8 cellular contexts compared by ENCODE assay signal in the genomic region with DNA sequence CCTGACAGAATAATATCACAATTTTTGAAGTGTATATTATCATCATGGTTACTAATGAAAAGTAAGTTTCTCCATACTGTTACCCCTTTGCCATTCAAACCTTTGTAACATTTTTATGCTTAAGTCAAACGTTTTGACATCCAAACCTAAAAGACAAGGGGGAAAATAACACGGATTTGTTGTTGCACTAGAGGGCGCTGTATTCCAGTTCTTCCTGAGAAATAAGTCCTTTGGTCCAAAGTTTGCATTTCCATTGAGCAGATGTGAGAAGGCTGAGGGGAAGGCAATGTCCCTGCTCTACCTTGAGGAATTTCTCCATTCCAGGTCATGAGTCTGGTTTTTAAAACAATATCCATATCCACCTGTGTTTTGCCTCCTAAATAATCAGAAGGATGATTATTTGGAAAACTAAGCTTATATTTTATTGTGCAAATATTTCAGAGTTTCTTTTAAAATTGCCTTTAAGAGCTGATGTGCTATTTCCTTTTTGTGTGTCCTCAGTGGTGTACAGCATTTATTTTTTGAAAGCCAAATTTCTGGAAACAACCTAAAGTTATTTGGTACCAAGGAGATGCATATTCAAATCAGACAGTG. TPM values are rescaled to one million over a fixed set of nuclear protein-coding genes. Genes with fewer than 3 reads are reported as not detected.
DNase-seq lines count a peak whose midpoint lies in the region; ATAC-seq and TF ChIP-seq lines count a peak whose summit lies in the region.

No MANE protein-coding gene starts in this region.

- DNase-seq in AG09319 (ENCODE audit: extremely low read depth, low read depth) (peak; percentile 69), GM12864 (ENCODE audit: low read depth) (peak; percentile 33), NCI-H146 (lab: John Stamatoyannopoulos, UW) (peak; percentile 36), SW 1271 (lab: John Stamatoyannopoulos, UW) (peak; percentile 47 to 81), epithelial cell of proximal tubule (ENCODE audit: low read depth) (peak; percentile 46), mucosa of gallbladder (ENCODE audit: low spot score) (peak; percentile 71)

- TF ChIP-seq CTCF in AG09319 (IDR thresholded peaks at IDR 0.05; ENCODE audit: low read depth, low read length) (peak; percentile 67), GM12864 (IDR thresholded peaks at IDR 0.05; ENCODE audit: low read depth, low read length, missing control alignments) (peak; percentile 62), epithelial cell of proximal tubule (conservative IDR thresholded peaks at IDR 0.05; ENCODE audit: low read depth, low read length) (peak; percentile 83)

- H3K4me3 ChIP-seq in GM12864 (ENCODE audit: low read depth, low read length) (no peak overlapping the region), epithelial cell of proximal tubule (ENCODE audit: low read depth, low read length) (no peak overlapping the region)

- no peak for ATAC-seq in GM18861 (IDR thresholded peaks at IDR 0.05; ENCODE audit: unreplicated experiment)
- no peak for ATAC-seq in HG03432 (IDR thresholded peaks at IDR 0.05; ENCODE audit: unreplicated experiment)

RNA-seq across cellular contexts. Expression of gene LECT2, which starts 9.7 kb away (rescaled TPM):
- total RNA-seq in epithelial cell of proximal tubule: not detected in 2 replicates
- not detected for total RNA-seq in mucosa of gallbladder

RNA-seq across cellular contexts. Expression of gene IL9, which starts 49.4 kb away (rescaled TPM):
- total RNA-seq in epithelial cell of proximal tubule (not detected in 2 replicates), mucosa of gallbladder (not detected)
